ENCODE assay signal across 1 cellular context in genomic region chr3:168155207-168155785, GRCh38.
TF ChIP-seq lines count a peak whose summit lies in the region.

No MANE protein-coding gene starts in this region.

TF ChIP-seq in IMR-90, 13 proteins besides CTCF, POLR2A, EP300 and RAD21:
- no peak for TF ChIP-seq MXI1 (IDR thresholded peaks at IDR 0.05; ENCODE audit: borderline replicate concordance, low read depth, low read length)
